In the genomic region with DNA sequence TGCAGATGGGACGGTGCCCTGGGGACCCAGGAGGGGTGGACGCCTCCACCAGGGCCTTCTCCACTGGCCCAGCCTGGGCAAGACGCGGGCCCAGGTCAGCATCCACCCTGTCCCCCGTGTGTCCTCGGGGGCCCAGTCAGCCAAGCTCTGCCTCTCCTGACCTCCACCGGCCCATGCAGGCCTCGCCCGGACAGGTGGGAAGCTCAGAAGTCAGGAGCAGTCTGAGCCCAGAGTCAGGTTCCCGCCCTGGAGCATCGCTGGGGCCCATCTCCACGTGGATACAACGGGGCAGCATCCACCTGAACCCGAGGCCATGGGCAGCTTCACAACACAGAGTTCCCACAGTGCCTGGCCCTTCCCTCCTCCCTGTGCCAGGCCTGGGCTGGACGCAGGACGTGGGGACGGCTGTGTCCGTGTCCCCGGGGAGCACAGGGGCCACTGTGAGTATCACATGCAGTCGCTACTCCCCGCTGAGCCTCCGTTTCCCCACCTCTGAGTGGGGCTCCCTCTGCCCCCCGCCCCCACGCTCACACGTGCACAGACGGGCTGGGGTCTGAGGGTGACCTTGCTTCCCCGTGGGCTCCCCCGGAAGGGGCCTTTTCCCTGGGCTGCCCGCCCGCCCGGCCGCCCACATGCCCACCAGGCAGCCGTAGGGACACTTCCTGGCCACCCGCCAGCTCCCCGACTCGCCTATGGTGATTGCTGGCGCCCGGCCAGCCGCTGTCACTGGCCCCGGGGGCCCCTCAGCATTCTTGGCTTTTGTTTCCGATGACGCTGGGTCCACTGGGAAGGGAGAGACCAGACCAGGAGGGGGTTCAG, we compare ENCODE assay signal across 10 cellular contexts.
DNase-seq lines count a peak whose midpoint lies in the region; ATAC-seq and TF ChIP-seq lines count a peak whose summit lies in the region.
"Had no signal": no experiment of that assay in that cellular context is flagged by ENCODE, and none has a peak within 500 bp of the region (broad histone marks: within the 10 kb centered on the region; RNA-seq: fewer than 3 reads in every experiment).

No MANE protein-coding gene starts in this region.

- no peaks in the 10 kb centered on the region for H3K79me2 ChIP-seq in PC-3 (ENCODE audit: low read length)

- intact Hi-C loops in PC-3 (cut with micrococcal nuclease), result no loop called here
- intact Hi-C loops in stomach (cut with DNase I; ENCODE audit: low total_unique reads), result no loop called here

- H3K4me1 Mint-ChIP-seq in activated T-cell treated with anti-CD3 and anti-CD28 coated beads, Interleukin-2, amount 50 U/mL, for 72 hours (ENCODE audit: low read depth), result peaks cover 12% of the 10 kb centered on the region

- H3K36me3 ChIP-seq in PC-3 (ENCODE audit: low read depth, low read length) (no peaks in the 10 kb centered on the region), cardiac muscle cell (no peaks in the 10 kb centered on the region), stomach (no peaks in the 10 kb centered on the region)
- H3K36me3 ChIP-seq: WERI-Rb-1 had no signal

- H3K9me3 Mint-ChIP-seq in activated T-cell treated with anti-CD3 and anti-CD28 coated beads, Interleukin-2, amount 50 U/mL, for 72 hours, result no peaks in the 10 kb centered on the region
- H3K9me3 Mint-ChIP-seq: activated naive CD4-positive, alpha-beta T cell treated with anti-CD3 and anti-CD28 coated beads, Interleukin-2, amount 50 U/mL, for 24 hours had no signal

- no peak for TF ChIP-seq POLR2A in stomach (IDR thresholded peaks at IDR 0.05)

- H4K20me1 ChIP-seq in PC-3 (ENCODE audit: low read length), result no peaks in the 10 kb centered on the region

- no peaks in the 10 kb centered on the region for H3K9me2 ChIP-seq in PC-3 (replicated peaks; ENCODE audit: low read length)

- POLR2A ChIA-PET in PC-3 (lab: Charles Lee; ENCODE audit: unreplicated experiment), result no interaction called here

- H3K27ac ChIP-seq in PC-3 (ENCODE audit: low read length) (no peak overlapping the region), cardiac muscle cell (no peak overlapping the region), stomach (no peak overlapping the region)
- H3K27ac ChIP-seq: WERI-Rb-1 had no signal

- H3K4me1 ChIP-seq in PC-3 (ENCODE audit: insufficient read depth, low read length) (no peaks in the 10 kb centered on the region), cardiac muscle cell (ENCODE audit: low read depth) (peaks cover 3% of the 10 kb centered on the region), stomach (peaks cover 8 to 29% (median 22%) of the 10 kb centered on the region in 4 donors)

- H3K27me3 ChIP-seq in PC-3 (ENCODE audit: low read length) (no peaks in the 10 kb centered on the region), cardiac muscle cell (peaks cover 21% of the 10 kb centered on the region), stomach (peaks cover 0 to 53% (median 12%) of the 10 kb centered on the region in 3 donors)

- H2AFZ ChIP-seq in PC-3 (ENCODE audit: low read length), result no peak overlapping the region

- TF ChIP-seq EP300 in stomach (IDR thresholded peaks at IDR 0.05), result no peak

- H3K9me3 ChIP-seq in PC-3 (ENCODE audit: low read length) (no peaks in the 10 kb centered on the region), cardiac muscle cell (ENCODE audit: low read depth) (no peaks in the 10 kb centered on the region), stomach (no peaks in the 10 kb centered on the region)

- no peaks in the 10 kb centered on the region for H3K27me3 Mint-ChIP-seq in activated T-cell treated with anti-CD3 and anti-CD28 coated beads, Interleukin-2, amount 50 U/mL, for 72 hours (ENCODE audit: low read depth)

- H3F3A ChIP-seq in PC-3 (ENCODE audit: low read length, unreplicated experiment), result no peaks in the 10 kb centered on the region

- CTCF ChIA-PET in PC-3 (lab: Charles Lee), result no interaction called here

- TF ChIP-seq CTCF in PC-3 (conservative IDR thresholded peaks at IDR 0.05; ENCODE audit: low read depth, low read length) (no peak), cardiac muscle cell (IDR thresholded peaks at IDR 0.05; ENCODE audit: low read depth, low read length) (no peak), stomach (IDR thresholded peaks at IDR 0.05) (no peak)

- no peak overlapping the region for H3K27ac Mint-ChIP-seq in activated T-cell treated with anti-CD3 and anti-CD28 coated beads, Interleukin-2, amount 50 U/mL, for 72 hours
- H3K27ac Mint-ChIP-seq: activated naive CD4-positive, alpha-beta T cell treated with anti-CD3 and anti-CD28 coated beads, Interleukin-2, amount 50 U/mL, for 24 hours had no signal

- H3K9ac ChIP-seq in PC-3 (ENCODE audit: low read length), result no peak overlapping the region

- 33 to 40% (median 40%) methylated on average over 23 to 42 of the region's 42 CpGs for WGBS in stomach, 5 donors

- no peaks in the 10 kb centered on the region for H3K36me3 Mint-ChIP-seq in activated T-cell treated with anti-CD3 and anti-CD28 coated beads, Interleukin-2, amount 50 U/mL, for 72 hours (ENCODE audit: insufficient read depth in 2 of 2)
- H3K36me3 Mint-ChIP-seq: activated naive CD4-positive, alpha-beta T cell treated with anti-CD3 and anti-CD28 coated beads, Interleukin-2, amount 50 U/mL, for 24 hours had no signal

- no peak overlapping the region for H3K4me3 Mint-ChIP-seq in activated T-cell treated with anti-CD3 and anti-CD28 coated beads, Interleukin-2, amount 50 U/mL, for 72 hours
- H3K4me3 Mint-ChIP-seq: activated naive CD4-positive, alpha-beta T cell treated with anti-CD3 and anti-CD28 coated beads, Interleukin-2, amount 50 U/mL, for 24 hours had no signal

- BruUV-seq in PC-3 (replicated peaks; lab: Mats Ljungman, UMichigan), result no TSS peak

- H3K4me3 ChIP-seq in PC-3 (ENCODE audit: low read length), result no peak overlapping the region
- no peak overlapping the region for H3K4me3 ChIP-seq in cardiac muscle cell
- no peak overlapping the region for H3K4me3 ChIP-seq in stomach

- DNase-seq in NCI-H1436 (lab: John Stamatoyannopoulos, UW), result peak; percentile 45
- DNase-seq in NCI-H1436 treated with DMSO at 0.1 percent for 48 hours (lab: John Stamatoyannopoulos, UW), result no peak
- DNase-seq in PC-3, result no peak
- DNase-seq in cardiac muscle cell (ENCODE audit: low read depth in 1 of 2, low spot score in 1 of 2), result peak; percentile 71 to 77
- DNase-seq in stomach, result peak; percentile 82
- no peak for DNase-seq in activated CD4-positive, CD25-positive, alpha-beta regulatory T cell treated with anti-CD3 and anti-CD28 coated beads, Interleukin-2, amount 50 U/mL, for 72 hours
- no peak for DNase-seq in kidney glomerular epithelial cell (lab: John Stamatoyannopoulos, UW)
- DNase-seq in activated T-cell treated with anti-CD3 and anti-CD28 coated beads, Interleukin-2, amount 50 U/mL, for 72 hours, result no peak
- DNase-seq: WERI-Rb-1 had no signal

- no peak overlapping the region for H3K4me2 ChIP-seq in PC-3 (ENCODE audit: low read length)

- peak; percentile 21; the same call in 1 of the 2 replicates for ATAC-seq in PC-3
- ATAC-seq in activated T-cell treated with anti-CD3 and anti-CD28 coated beads, Interleukin-2, amount 50 U/mL, for 72 hours (replicated peaks in 1 of 2), result no peak

Comparison
In these comparisons a context has a peak if more than half of its experiments do, and no peak if none do; other contexts are left out.
1. DNase-seq: peak in NCI-H1436 (single experiment), cardiac muscle cell (2 of 2) and stomach (single experiment); none in NCI-H1436 treated with DMSO at 0.1 percent for 48 hours (single experiment), PC-3 (single experiment), activated CD4-positive, CD25-positive, alpha-beta regulatory T cell treated with anti-CD3 and anti-CD28 coated beads, Interleukin-2, amount 50 U/mL, for 72 hours (single experiment), kidney glomerular epithelial cell (single experiment) and activated T-cell treated with anti-CD3 and anti-CD28 coated beads, Interleukin-2, amount 50 U/mL, for 72 hours (0 of 2).